Comparison of ENCODE assay signal across 25 cellular contexts in genomic region chr7:42606217-42606905, GRCh38.
DNase-seq lines count a peak whose midpoint lies in the region; ATAC-seq and TF ChIP-seq lines count a peak whose summit lies in the region.
"Had no signal": no experiment of that assay in that cellular context is flagged by ENCODE, and none has a peak within 500 bp of the region (broad histone marks: within the 10 kb centered on the region; RNA-seq: fewer than 3 reads in every experiment).

No MANE protein-coding gene starts in this region.

- TF ChIP-seq CTCF in gastroesophageal sphincter (IDR thresholded peaks at IDR 0.05): no peak
- no peak for TF ChIP-seq CTCF in type B pancreatic cell (conservative IDR thresholded peaks at IDR 0.05)

- no peak overlapping the region for H3K27ac Mint-ChIP-seq in type B pancreatic cell
- H3K27ac Mint-ChIP-seq: activated naive CD8-positive, alpha-beta T cell treated with anti-CD3 and anti-CD28 coated beads, Interleukin-2, amount 10 ng/mL, durations not matched to agents 7 days and 5 days; activated T-helper 2 cell treated with anti-CD3 and anti-CD28 coated beads, Interferon-gamma antibody, Interleukin-2, Interleukin-4, amounts not matched to agents 10 μg/mL and 5 μg/mL and 100 μg/mL, durations not matched to agents 14 hours and 24 hours and 36 hours; CD14-positive monocyte; mesothelial cell of epicardium; natural killer cell treated with Interleukin-12 subunit alpha and Interleukin-12 subunit beta and Interleukin-15 and Interleukin-18, amount 100 ng/mL, for 72 hours had no signal

- peak overlapping the region in 3 of 4 donors; percentile 8 to 50 (median 17) for H3K27ac ChIP-seq in gastroesophageal sphincter
- H3K27ac ChIP-seq: brain microvascular endothelial cell, gastrocnemius medialis, psoas muscle, WERI-Rb-1 had no signal

- peaks cover 0 to 17% (median 6%) of the 10 kb centered on the region in 3 donors for H3K4me1 ChIP-seq in gastroesophageal sphincter
- H3K4me1 ChIP-seq: gastrocnemius medialis, psoas muscle had no signal

- no peaks in the 10 kb centered on the region for H3K9me3 Mint-ChIP-seq in type B pancreatic cell
- H3K9me3 Mint-ChIP-seq: activated naive CD8-positive, alpha-beta T cell treated with anti-CD3 and anti-CD28 coated beads, Interleukin-2, amount 10 ng/mL, durations not matched to agents 7 days and 5 days; activated T-helper 2 cell treated with anti-CD3 and anti-CD28 coated beads, Interferon-gamma antibody, Interleukin-2, Interleukin-4, amounts not matched to agents 10 μg/mL and 5 μg/mL and 100 μg/mL, durations not matched to agents 14 hours and 24 hours and 36 hours; mesothelial cell of epicardium; natural killer cell treated with Interleukin-12 subunit alpha and Interleukin-12 subunit beta and Interleukin-15 and Interleukin-18, amount 100 ng/mL, for 72 hours had no signal

- in situ Hi-C loops in KBM-7 (cut with MboI; ENCODE audit: low pct_unique_long_range_greater_than_20kb, low sequenced_read_pairs): no loop called here

- no peaks in the 10 kb centered on the region for H3K9me3 ChIP-seq in gastroesophageal sphincter
- H3K9me3 ChIP-seq: gastrocnemius medialis, psoas muscle, SK-N-SH had no signal

- WGBS in gastroesophageal sphincter (ENCODE audit: low coverage in 1 of 2), 2 donors: 29% methylated on average over 3 of the region's 3 CpGs; no CpG with 5 or more reads in 1 of the 2 donors

- no peaks in the 10 kb centered on the region for H3K27me3 ChIP-seq in gastroesophageal sphincter
- H3K27me3 ChIP-seq: brain microvascular endothelial cell, gastrocnemius medialis had no signal

- H3K27me3 Mint-ChIP-seq in type B pancreatic cell: no peaks in the 10 kb centered on the region
- H3K27me3 Mint-ChIP-seq: activated naive CD8-positive, alpha-beta T cell treated with anti-CD3 and anti-CD28 coated beads, Interleukin-2, amount 10 ng/mL, durations not matched to agents 7 days and 5 days had no signal

- H3K4me3 Mint-ChIP-seq in type B pancreatic cell: no peak overlapping the region
- H3K4me3 Mint-ChIP-seq: activated naive CD8-positive, alpha-beta T cell treated with anti-CD3 and anti-CD28 coated beads, Interleukin-2, amount 10 ng/mL, durations not matched to agents 7 days and 5 days; CD14-positive monocyte; mesothelial cell of epicardium; natural killer cell treated with Interleukin-12 subunit alpha and Interleukin-12 subunit beta and Interleukin-15 and Interleukin-18, amount 100 ng/mL, for 72 hours had no signal

- H3K36me3 Mint-ChIP-seq in type B pancreatic cell: no peaks in the 10 kb centered on the region
- H3K36me3 Mint-ChIP-seq: activated naive CD8-positive, alpha-beta T cell treated with anti-CD3 and anti-CD28 coated beads, Interleukin-2, amount 10 ng/mL, durations not matched to agents 7 days and 5 days; CD14-positive monocyte; mesothelial cell of epicardium; natural killer cell treated with Interleukin-12 subunit alpha and Interleukin-12 subunit beta and Interleukin-15 and Interleukin-18, amount 100 ng/mL, for 72 hours had no signal

- H3K36me3 ChIP-seq in gastroesophageal sphincter: no peaks in the 10 kb centered on the region
- H3K36me3 ChIP-seq: brain microvascular endothelial cell, gastrocnemius medialis, WERI-Rb-1 had no signal

- DNase-seq in AG20443 (ENCODE audit: low spot score) (peak; percentile 65), amniotic epithelial cell (ENCODE audit: low read depth) (peak; percentile 47), renal cortical epithelial cell (ENCODE audit: low read depth) (peak; percentile 5), NCI-H510A (lab: John Stamatoyannopoulos, UW) (no peak), type B pancreatic cell (ENCODE audit: extremely low spot score, unreplicated experiment) (no peak), KBM-7 (no peak)
- DNase-seq: activated CD4-positive, alpha-beta T cell treated with anti-CD3 and anti-CD28 coated beads, Interleukin-2, amount 50 U/mL, for 1 hour; activated naive CD8-positive, alpha-beta T cell treated with anti-CD3 and anti-CD28 coated beads, Interleukin-2, amount 10 ng/mL, durations not matched to agents 7 days and 5 days; gastrocnemius medialis; left colon; NCI-H1048; NCI-H2029; NCI-H446; psoas muscle; SK-N-SH; stimulated activated CD8-positive, alpha-beta memory T cell treated with anti-CD3 and anti-CD28 coated beads, Interleukin-4, amount 100 ng/mL, for 48 hours; WERI-Rb-1 had no signal

- no peak for TF ChIP-seq EP300 in gastroesophageal sphincter (IDR thresholded peaks at IDR 0.05)

- peak; percentile 57 for ATAC-seq in gastroesophageal sphincter
- ATAC-seq in GM18861 (IDR thresholded peaks at IDR 0.05; ENCODE audit: unreplicated experiment): no peak
- ATAC-seq: K562; left colon; natural killer cell treated with Interleukin-12 subunit alpha and Interleukin-12 subunit beta and Interleukin-15 and Interleukin-18, amount 100 ng/mL, for 72 hours; psoas muscle had no signal

- no peak overlapping the region for H3K4me3 ChIP-seq in gastroesophageal sphincter
- H3K4me3 ChIP-seq: gastrocnemius medialis, K562, psoas muscle had no signal

- peaks cover 19% of the 10 kb centered on the region for H3K4me1 Mint-ChIP-seq in type B pancreatic cell (ENCODE audit: unreplicated experiment)
- H3K4me1 Mint-ChIP-seq: activated naive CD8-positive, alpha-beta T cell treated with anti-CD3 and anti-CD28 coated beads, Interleukin-2, amount 10 ng/mL, durations not matched to agents 7 days and 5 days; CD14-positive monocyte had no signal

- no peak for TF ChIP-seq POLR2A in gastroesophageal sphincter (IDR thresholded peaks at IDR 0.05)

Comparison
In these comparisons a context has a peak if more than half of its experiments do, and no peak if none do; other contexts are left out.
1. DNase-seq: peak in AG20443 (single experiment), amniotic epithelial cell (single experiment) and renal cortical epithelial cell (single experiment); none in NCI-H510A (single experiment), type B pancreatic cell (single experiment) and KBM-7 (single experiment).